ENCODE assay signal across 10 cellular contexts in the genomic region with DNA sequence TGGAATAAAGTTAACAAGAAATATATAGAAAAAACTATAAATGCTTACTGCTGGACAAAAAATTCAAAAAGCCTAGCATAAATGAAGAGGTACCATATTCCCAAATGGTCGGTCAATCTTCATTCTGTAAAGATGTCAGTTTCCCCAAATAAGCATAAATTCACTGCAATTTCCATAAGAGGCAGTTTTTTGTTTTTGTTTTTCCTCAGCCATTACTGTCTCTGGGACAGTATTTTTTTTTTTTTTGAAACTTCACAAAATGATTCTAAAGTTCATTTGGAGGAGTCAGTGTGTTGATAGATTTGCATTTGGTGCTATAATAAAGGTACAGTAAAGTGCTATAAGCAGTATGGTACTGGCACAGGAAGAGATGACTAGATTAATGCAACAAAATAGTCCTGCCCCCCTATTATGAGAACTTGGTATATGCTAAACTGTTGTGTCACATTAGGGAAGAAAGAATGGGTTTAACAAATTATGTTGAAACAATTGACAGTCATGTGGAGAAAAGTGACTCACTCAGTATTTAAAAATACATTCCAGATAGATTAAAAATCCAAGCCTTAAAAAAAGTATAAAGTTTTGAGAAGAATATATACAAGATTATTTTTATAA. TPM values are rescaled to one million over a fixed set of nuclear protein-coding genes. Genes with fewer than 3 reads are reported as not detected.
DNase-seq lines count a peak whose midpoint lies in the region; ATAC-seq, FAIRE-seq and TF ChIP-seq lines count a peak whose summit lies in the region.
"Had no signal": no experiment of that assay in that cellular context is flagged by ENCODE, and none has a peak within 500 bp of the region (broad histone marks: within the 10 kb centered on the region; RNA-seq: fewer than 3 reads in every experiment).

No MANE protein-coding gene starts in this region.

- TF ChIP-seq RAD21 in HepG2 (CRISPR knock-in tag; IDR thresholded peaks at IDR 0.05), result no peak

- H3K36me3 ChIP-seq in HepG2 (replicated peaks in 1 of 2; ENCODE audit: control insufficient read depth in 1 of 2, insufficient read depth in 2 of 2, low read length in 2 of 2) (peaks cover 5 to 13% of the 10 kb centered on the region in 2 experiments; a peak in 4 of 5 replicates), upper lobe of left lung (peaks cover 3 to 15% (median 10%) of the 10 kb centered on the region in 4 donors), WERI-Rb-1 (peaks cover 20% of the 10 kb centered on the region)

- H3K4me1 Mint-ChIP-seq in activated naive CD4-positive, alpha-beta T cell treated with anti-CD3 and anti-CD28 coated beads, Interleukin-2, amount 50 U/mL, for 24 hours, result peaks cover 62% of the 10 kb centered on the region

- POLR2A ChIA-PET in HepG2 (lab: Yijun Ruan, JAX), result interaction anchor here (3.2 to 14.8 kb wide), 8 partner anchors 7 to 71 kb away, joined by 11 to 518 read pairs (median 148); a partner anchor contains a TSS

- intact Hi-C loops in HepG2 (cut with micrococcal nuclease; ENCODE audit: unreplicated experiment), result no loop called here

- FAIRE-seq in HepG2 (lab: Jason Lieb, UNC), result no peak

- peaks cover 22% of the 10 kb centered on the region for H4K20me1 ChIP-seq in HepG2 (ENCODE audit: insufficient read depth, low read length)

- H3K9me3 Mint-ChIP-seq in activated naive CD4-positive, alpha-beta T cell treated with anti-CD3 and anti-CD28 coated beads, Interleukin-2, amount 50 U/mL, for 24 hours, result no peaks in the 10 kb centered on the region

- H3K27me3 Mint-ChIP-seq in activated naive CD4-positive, alpha-beta T cell treated with anti-CD3 and anti-CD28 coated beads, Interleukin-2, amount 50 U/mL, for 24 hours, result no peaks in the 10 kb centered on the region
- H3K27me3 Mint-ChIP-seq: naive B cell had no signal

- H3K4me3 Mint-ChIP-seq in activated naive CD4-positive, alpha-beta T cell treated with anti-CD3 and anti-CD28 coated beads, Interleukin-2, amount 50 U/mL, for 24 hours, result no peak overlapping the region

- H3K27ac ChIP-seq in HepG2 (ENCODE audit: extremely low read length, insufficient read depth, low read length) (peak overlapping the region; percentile 9), upper lobe of left lung (peak overlapping the region; percentile 98 to 99 (median 99)), WERI-Rb-1 (no peak overlapping the region)

- DNase-seq in activated naive CD4-positive, alpha-beta T cell treated with Interleukin-2 at 50 U/mL for 16 hours, result no peak
- DNase-seq in amniotic epithelial cell (ENCODE audit: low read depth) (peak; percentile 88), HepG2 (ENCODE audit: low spot score) (no peak), upper lobe of left lung (no peak), WERI-Rb-1 (no peak)
- DNase-seq: DND-41, naive B cell had no signal

- peak overlapping the region; percentile 87; the same call in 1 of the 2 replicates for H3K4me2 ChIP-seq in HepG2 (ENCODE audit: low read depth, low read length)

- CTCF ChIA-PET in HepG2 (lab: Yijun Ruan, JAX; ENCODE audit: low intra/inter-chr PET ratio, low total read pairs), result no interaction called here

- TF ChIP-seq CTCF in HepG2 (CRISPR knock-in tag; IDR thresholded peaks at IDR 0.05) (no peak), upper lobe of left lung (IDR thresholded peaks at IDR 0.05) (no peak), WERI-Rb-1 (IDR thresholded peaks at IDR 0.05; ENCODE audit: low read depth, low read length) (no peak)

- TF ChIP-seq POLR2A in HepG2 (IDR thresholded peaks at IDR 0.05; ENCODE audit: insufficient read depth in 1 of 2, low read depth in 2 of 2, low read length in 2 of 2) (no peak), upper lobe of left lung (IDR thresholded peaks at IDR 0.05) (peak in 1 of 4 donors; percentile 70)

- H3K9me3 ChIP-seq in HepG2 (ENCODE audit: low read length) (no peaks in the 10 kb centered on the region), upper lobe of left lung (no peaks in the 10 kb centered on the region), WERI-Rb-1 (ENCODE audit: severe bottlenecking) (no peaks in the 10 kb centered on the region)

- H3K4me3 ChIP-seq in HepG2 (replicated peaks in 1 of 3; ENCODE audit: insufficient read depth in 1 of 3, low read depth in 2 of 3, low read length in 3 of 3), result no peak overlapping the region
- no peak overlapping the region for H3K4me3 ChIP-seq in upper lobe of left lung
- H3K4me3 ChIP-seq in WERI-Rb-1 (ENCODE audit: low read depth, low read length), result no peak overlapping the region

- H3K27ac Mint-ChIP-seq in activated naive CD4-positive, alpha-beta T cell treated with anti-CD3 and anti-CD28 coated beads, Interleukin-2, amount 50 U/mL, for 24 hours, result peak overlapping the region; percentile 1

- H3K4me1 ChIP-seq in HepG2 (ENCODE audit: insufficient read depth, low read length) (peaks cover 71% of the 10 kb centered on the region), upper lobe of left lung (peaks cover 64 to 78% (median 66%) of the 10 kb centered on the region in 4 donors)

- no peak overlapping the region for H2AFZ ChIP-seq in HepG2 (ENCODE audit: low read length)

- peaks cover 5% of the 10 kb centered on the region for H3K36me3 Mint-ChIP-seq in activated naive CD4-positive, alpha-beta T cell treated with anti-CD3 and anti-CD28 coated beads, Interleukin-2, amount 50 U/mL, for 24 hours

- H3K79me2 ChIP-seq in HepG2 (ENCODE audit: insufficient read depth, low read length), result peaks cover 41% of the 10 kb centered on the region

- TF ChIP-seq EP300 in HepG2 (IDR thresholded peaks at IDR 0.05; ENCODE audit: low read depth in 2 of 2, low read length in 2 of 2), result no peak
- TF ChIP-seq EP300 in HepG2 (CRISPR knock-in tag; IDR thresholded peaks at IDR 0.05; ENCODE audit: borderline replicate concordance), result no peak
- TF ChIP-seq EP300 in upper lobe of left lung (IDR thresholded peaks at IDR 0.05), result peak in 1 of 4 donors; percentile 79

- H3K27me3 ChIP-seq in HepG2 (ENCODE audit: control insufficient read depth in 1 of 2, insufficient read depth in 2 of 2, low read length in 2 of 2), result no peaks in the 10 kb centered on the region; a peak in 1 of 5 replicates
- no peaks in the 10 kb centered on the region for H3K27me3 ChIP-seq in upper lobe of left lung
- no peaks in the 10 kb centered on the region for H3K27me3 ChIP-seq in WERI-Rb-1 (ENCODE audit: insufficient read depth, low read depth, severe bottlenecking)

- BruUV-seq in HepG2 (replicated peaks; lab: Mats Ljungman, UMichigan), result no TSS peak

- no peak overlapping the region for H3K9ac ChIP-seq in HepG2 (ENCODE audit: insufficient read depth, low read depth, low read length)

- no peak for ATAC-seq in HepG2
- no peak for ATAC-seq in upper lobe of left lung (ENCODE audit: low FRiP score in 2 of 2)
- no peak for ATAC-seq in HG02763 (IDR thresholded peaks at IDR 0.05; ENCODE audit: unreplicated experiment)
- ATAC-seq in HG03460 (IDR thresholded peaks at IDR 0.05; ENCODE audit: unreplicated experiment), result no peak

- 94% methylated on average over 1 of the region's 1 CpG for WGBS in HepG2 (ENCODE audit: low lambda C conversion rate)
- WGBS in upper lobe of left lung, 2 donors, result 92 to 97% methylated on average over 1 of the region's 1 CpG

- in situ Hi-C loops in HepG2 (cut with HindIII; ENCODE audit: extremely low pct_ligation_motif_present, low pct_unique_long_range_greater_than_20kb), result loop anchor here (5.0 kb wide), 1 partner anchor 32 kb away; no protein-coding TSS in a partner anchor

RNA-seq across cellular contexts. Expression of a gene that starts 2.5 kb away (rescaled TPM):
- total RNA-seq in HepG2 (2016; rRNA removed; fragmentation: Illumina TruSeq; extraction: Trizol), result 544 and 607 TPM in 2 replicates
- total RNA-seq in HepG2 (2016; cell fraction: cytosol; rRNA removed; fragmentation: Illumina TruSeq; extraction: Trizol; ENCODE audit: low read depth), result 3,105 and 3,667 TPM in 2 replicates
- total RNA-seq in HepG2 (2016; cell fraction: insoluble cytoplasmic fraction; rRNA removed; fragmentation: Illumina TruSeq; extraction: Trizol), result 481 and 554 TPM in 2 replicates
- 4,411 and 4,459 TPM in 2 replicates for total RNA-seq in HepG2 (2016; cell fraction: membrane; rRNA removed; fragmentation: Illumina TruSeq; extraction: Trizol)
- 460 and 546 TPM in 2 replicates for total RNA-seq in HepG2 (2016; cell fraction: nucleus; rRNA removed; fragmentation: Illumina TruSeq; extraction: Trizol)
- 760 and 802 TPM in 2 replicates for polyA plus RNA-seq in HepG2 (2011; rRNA removed)
- 904 and 962 TPM in 2 replicates for polyA plus RNA-seq in HepG2 (2011; cell fraction: cytosol; rRNA removed)
- polyA plus RNA-seq in HepG2 (2011; cell fraction: nucleus; rRNA removed), result 547 and 633 TPM in 2 replicates
- 4,160 and 4,286 TPM in 2 replicates for polyA plus RNA-seq in HepG2 (2012)
- polyA plus RNA-seq in HepG2 (2016; cell fraction: cytosol; fragmentation: Illumina TruSeq; extraction: Trizol; ENCODE audit: low read depth), result 74,852 and 83,301 TPM in 2 replicates
- 2,697 and 2,813 TPM in 2 replicates for polyA plus RNA-seq in HepG2 (2016; cell fraction: insoluble cytoplasmic fraction; fragmentation: Illumina TruSeq; extraction: Trizol; ENCODE audit: low read depth)
- 37,583 and 39,786 TPM in 2 replicates for polyA plus RNA-seq in HepG2 (2016; cell fraction: membrane; fragmentation: Illumina TruSeq; extraction: Trizol; ENCODE audit: low read depth)
- 2,546 and 3,012 TPM in 2 replicates for polyA plus RNA-seq in HepG2 (2016; cell fraction: nucleus; fragmentation: Illumina TruSeq; extraction: Trizol; ENCODE audit: insufficient read depth, low read depth)
- polyA minus RNA-seq in HepG2 (2011; rRNA and poly(A)+ RNA removed; ENCODE audit: low replicate concordance), result 361 and 877 TPM in 2 replicates
- 693 and 773 TPM in 2 replicates for polyA minus RNA-seq in HepG2 (2011; cell fraction: cytosol; rRNA and poly(A)+ RNA removed)
- 191 and 263 TPM in 2 replicates for polyA minus RNA-seq in HepG2 (2011; cell fraction: nucleus; rRNA and poly(A)+ RNA removed)
- total RNA-seq in upper lobe of left lung, result 1,000 to 10,000 TPM; 2,996 to 4,693 (median 4,496) TPM

RNA-seq across cellular contexts. Expression of a gene that starts 19.8 kb away (rescaled TPM):
- 0.09 TPM in 1 of 2 replicates, not detected in the other for total RNA-seq in HepG2 (2016; rRNA removed; fragmentation: Illumina TruSeq; extraction: Trizol)
- 0.09 and 0.10 TPM in 2 replicates for total RNA-seq in HepG2 (2016; cell fraction: cytosol; rRNA removed; fragmentation: Illumina TruSeq; extraction: Trizol; ENCODE audit: low read depth)
- total RNA-seq in HepG2 (2016; cell fraction: insoluble cytoplasmic fraction; rRNA removed; fragmentation: Illumina TruSeq; extraction: Trizol), result 0.09 TPM in 1 of 2 replicates, not detected in the other
- 0.06 and 0.07 TPM in 2 replicates for total RNA-seq in HepG2 (2016; cell fraction: membrane; rRNA removed; fragmentation: Illumina TruSeq; extraction: Trizol)
- 0.13 and 0.16 TPM in 2 replicates for total RNA-seq in HepG2 (2016; cell fraction: nucleus; rRNA removed; fragmentation: Illumina TruSeq; extraction: Trizol)
- 0.65 and 2.3 TPM in 2 replicates for polyA plus RNA-seq in HepG2 (2011; rRNA removed)
- 0.24 and 0.96 TPM in 2 replicates for polyA plus RNA-seq in HepG2 (2011; cell fraction: cytosol; rRNA removed)
- 2.9 and 8.0 TPM in 2 replicates for polyA plus RNA-seq in HepG2 (2011; cell fraction: nucleus; rRNA removed)
- 1.1 and 1.9 TPM in 2 replicates for polyA plus RNA-seq in HepG2 (2012)
- 1.3 and 1.4 TPM in 2 replicates for polyA plus RNA-seq in HepG2 (2016; cell fraction: cytosol; fragmentation: Illumina TruSeq; extraction: Trizol; ENCODE audit: low read depth)
- 0.07 TPM in 1 of 2 replicates, not detected in the other for polyA plus RNA-seq in HepG2 (2016; cell fraction: insoluble cytoplasmic fraction; fragmentation: Illumina TruSeq; extraction: Trizol; ENCODE audit: low read depth)
- polyA plus RNA-seq in HepG2 (2016; cell fraction: membrane; fragmentation: Illumina TruSeq; extraction: Trizol; ENCODE audit: low read depth), result 0.37 and 0.43 TPM in 2 replicates
- not detected in 2 replicates for polyA plus RNA-seq in HepG2 (2016; cell fraction: nucleus; fragmentation: Illumina TruSeq; extraction: Trizol; ENCODE audit: insufficient read depth, low read depth)
- 0.28 and 1.6 TPM in 2 replicates for polyA minus RNA-seq in HepG2 (2011; rRNA and poly(A)+ RNA removed; ENCODE audit: low replicate concordance)
- 0.44 and 0.79 TPM in 2 replicates for polyA minus RNA-seq in HepG2 (2011; cell fraction: cytosol; rRNA and poly(A)+ RNA removed)
- polyA minus RNA-seq in HepG2 (2011; cell fraction: nucleus; rRNA and poly(A)+ RNA removed), result 1.7 and 6.0 TPM in 2 replicates
- total RNA-seq in upper lobe of left lung, result 10 to 100 TPM in 3 of 6 donors, 1 to 10 TPM in 3; 6.5 to 18.9 (median 10.4) TPM

RNA-seq across cellular contexts. Expression of a gene that starts 52.6 kb away (rescaled TPM):
- total RNA-seq in HepG2 (2016; rRNA removed; fragmentation: Illumina TruSeq; extraction: Trizol) (1.2 and 1.3 TPM in 2 replicates), upper lobe of left lung (10 to 100 TPM in 3 of 6 donors, 1 to 10 TPM in 3; 4.4 to 20.7 (median 10.0) TPM)
- 0.61 and 2.5 TPM in 2 replicates for total RNA-seq in HepG2 (2016; cell fraction: cytosol; rRNA removed; fragmentation: Illumina TruSeq; extraction: Trizol; ENCODE audit: low read depth)
- 1.2 and 1.4 TPM in 2 replicates for total RNA-seq in HepG2 (2016; cell fraction: insoluble cytoplasmic fraction; rRNA removed; fragmentation: Illumina TruSeq; extraction: Trizol)
- total RNA-seq in HepG2 (2016; cell fraction: membrane; rRNA removed; fragmentation: Illumina TruSeq; extraction: Trizol), result 1.2 and 1.4 TPM in 2 replicates
- total RNA-seq in HepG2 (2016; cell fraction: nucleus; rRNA removed; fragmentation: Illumina TruSeq; extraction: Trizol), result 0.72 and 0.84 TPM in 2 replicates
- polyA plus RNA-seq in HepG2 (2011; rRNA removed), result 2.0 and 2.2 TPM in 2 replicates
- polyA plus RNA-seq in HepG2 (2011; cell fraction: cytosol; rRNA removed), result 1.3 and 3.0 TPM in 2 replicates
- 2.5 and 3.7 TPM in 2 replicates for polyA plus RNA-seq in HepG2 (2011; cell fraction: nucleus; rRNA removed)
- 1.4 and 2.3 TPM in 2 replicates for polyA plus RNA-seq in HepG2 (2012)
- polyA plus RNA-seq in HepG2 (2016; cell fraction: cytosol; fragmentation: Illumina TruSeq; extraction: Trizol; ENCODE audit: low read depth), result 1.5 and 1.7 TPM in 2 replicates
- polyA plus RNA-seq in HepG2 (2016; cell fraction: insoluble cytoplasmic fraction; fragmentation: Illumina TruSeq; extraction: Trizol; ENCODE audit: low read depth), result 1.9 and 2.5 TPM in 2 replicates
- 1.9 and 2.3 TPM in 2 replicates for polyA plus RNA-seq in HepG2 (2016; cell fraction: membrane; fragmentation: Illumina TruSeq; extraction: Trizol; ENCODE audit: low read depth)
- polyA plus RNA-seq in HepG2 (2016; cell fraction: nucleus; fragmentation: Illumina TruSeq; extraction: Trizol; ENCODE audit: insufficient read depth, low read depth), result 2.9 and 6.6 TPM in 2 replicates
- polyA minus RNA-seq in HepG2 (2011; rRNA and poly(A)+ RNA removed; ENCODE audit: low replicate concordance), result 2.6 and 7.7 TPM in 2 replicates
- 2.8 and 11.9 TPM in 2 replicates for polyA minus RNA-seq in HepG2 (2011; cell fraction: cytosol; rRNA and poly(A)+ RNA removed)
- 1.1 and 1.3 TPM in 2 replicates for polyA minus RNA-seq in HepG2 (2011; cell fraction: nucleus; rRNA and poly(A)+ RNA removed)

Comparison
In these comparisons a context has a peak if more than half of its experiments do, and no peak if none do; other contexts are left out.
1. RNA of a gene that starts 19.8 kb away (total RNA-seq): 6.5 to 18.9 TPM in upper lobe of left lung; 0.06 to 0.16 TPM in HepG2; every median in the first group is over 4 times any median in the second.